21 cellular contexts compared by ENCODE assay signal in genomic region chr3:13032206-13032605, GRCh38.
"Had no signal": no experiment of that assay in that cellular context is flagged by ENCODE, and none has a peak within 500 bp of the region (broad histone marks: within the 10 kb centered on the region; RNA-seq: fewer than 3 reads in every experiment).

No MANE protein-coding gene starts in this region.

- DNase-seq: Karpas-422, KG1, MG63, NCI-H1092, NCI-H1105 treated with DMSO at 0.1 percent for 48 hours, NCI-H1417 treated with DMSO at 0.1 percent for 48 hours, NCI-H146, NCI-H1694 treated with DMSO at 0.1 percent for 48 hours, NCI-H1930, NCI-H2081, NCI-H2107, NCI-H2227 treated with DMSO at 0.1 percent for 48 hours, NCI-H524, NCI-H526 treated with DMSO at 0.1 percent for 48 hours, NCI-H774, Right ventricle myocardium superior, RPMI8226, SIG-M5 had no signal

- H3K36me3 ChIP-seq: MG63, SJSA1 had no signal

- H3K27me3 ChIP-seq: MG63 had no signal

- FAIRE-seq: RCC 7860 had no signal

- H3K27ac ChIP-seq: SJSA1, SK-N-MC had no signal

- H3K9me3 ChIP-seq: MG63, SJSA1 had no signal

- H3K4me1 ChIP-seq: SJSA1 had no signal

- H3K4me3 ChIP-seq: MG63, SJSA1, SK-N-MC had no signal
